8 cellular contexts compared by ENCODE assay signal in the genomic region with DNA sequence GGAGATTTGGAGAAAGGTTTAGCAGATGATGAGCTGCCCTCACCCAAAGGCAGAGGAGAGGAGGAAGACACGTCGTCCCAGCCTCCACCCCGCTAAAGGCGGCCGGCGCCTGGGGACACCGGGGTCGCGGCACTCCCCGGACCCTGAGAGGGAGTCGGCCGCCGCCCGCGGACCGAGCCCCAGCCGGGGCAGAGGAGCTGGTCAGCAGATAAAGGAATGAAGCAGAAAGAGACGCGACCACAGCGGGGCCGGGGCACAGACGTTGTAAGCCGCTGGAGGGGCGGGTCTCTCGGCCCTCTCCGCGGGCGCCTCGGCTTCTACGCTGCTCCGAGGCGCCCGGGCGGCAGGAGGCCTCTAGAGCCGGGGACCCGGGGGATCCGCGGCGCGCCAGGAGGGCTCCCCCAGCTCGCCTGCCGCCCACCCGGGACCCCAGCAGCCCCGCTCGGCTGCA. TPM values are rescaled to one million over a fixed set of nuclear protein-coding genes. Genes with fewer than 3 reads are reported as not detected.
DNase-seq lines count a peak whose midpoint lies in the region; ATAC-seq and TF ChIP-seq lines count a peak whose summit lies in the region.

No MANE protein-coding gene starts in this region.

- H3K4me3 ChIP-seq in GM23248 = peak overlapping the region; percentile 91
- peak overlapping the region; percentile 45 to 92 (median 86) for H3K4me3 ChIP-seq in thyroid gland (replicated peaks in 1 of 3)

- peak overlapping the region; percentile 97 for H3K27ac Mint-ChIP-seq in activated CD8-positive, alpha-beta memory T cell treated with anti-CD3 and anti-CD28 coated beads, Interleukin-2, amount 10 ng/mL, durations not matched to agents 7 days and 5 days
- H3K27ac Mint-ChIP-seq in naive thymus-derived CD8-positive, alpha-beta T cell = peak overlapping the region; percentile 83 to 99 (median 97)

- no peaks in the 10 kb centered on the region for H3K9me3 Mint-ChIP-seq in activated CD8-positive, alpha-beta memory T cell treated with anti-CD3 and anti-CD28 coated beads, Interleukin-2, amount 10 ng/mL, durations not matched to agents 7 days and 5 days (ENCODE audit: low read depth)
- no peaks in the 10 kb centered on the region for H3K9me3 Mint-ChIP-seq in naive thymus-derived CD8-positive, alpha-beta T cell

- H3K4me1 ChIP-seq in GM23248 (ENCODE audit: insufficient read depth) = peaks cover 8% of the 10 kb centered on the region; the same call in 1 of the 2 replicates
- H3K4me1 ChIP-seq in thyroid gland = peaks cover 14 to 15% of the 10 kb centered on the region in 2 donors

- no peaks in the 10 kb centered on the region for H3K9me2 ChIP-seq in GM23248 (ENCODE audit: insufficient read depth)

- H3K36me3 ChIP-seq in GM23248 (ENCODE audit: low read depth) = no peaks in the 10 kb centered on the region
- H3K36me3 ChIP-seq in thyroid gland = no peaks in the 10 kb centered on the region

- H3K36me3 Mint-ChIP-seq in activated CD8-positive, alpha-beta memory T cell treated with anti-CD3 and anti-CD28 coated beads, Interleukin-2, amount 10 ng/mL, durations not matched to agents 7 days and 5 days = no peaks in the 10 kb centered on the region
- H3K36me3 Mint-ChIP-seq in naive thymus-derived CD8-positive, alpha-beta T cell = no peaks in the 10 kb centered on the region

- in situ Hi-C loops in GM23248 (cut with MboI) = no loop called here

- H3K27me3 ChIP-seq in GM23248 (replicated peaks; ENCODE audit: insufficient read depth) (no peaks in the 10 kb centered on the region), thyroid gland (no peaks in the 10 kb centered on the region)

- H3F3A ChIP-seq in GM23248 (ENCODE audit: insufficient read depth) = no peaks in the 10 kb centered on the region

- H3K27me3 Mint-ChIP-seq in activated CD8-positive, alpha-beta memory T cell treated with anti-CD3 and anti-CD28 coated beads, Interleukin-2, amount 10 ng/mL, durations not matched to agents 7 days and 5 days = peaks cover 7% of the 10 kb centered on the region
- H3K27me3 Mint-ChIP-seq in naive thymus-derived CD8-positive, alpha-beta T cell = peaks cover 0 to 2% (median 0%) of the 10 kb centered on the region in 5 donors

- H3K4me3 Mint-ChIP-seq in activated CD8-positive, alpha-beta memory T cell treated with anti-CD3 and anti-CD28 coated beads, Interleukin-2, amount 10 ng/mL, durations not matched to agents 7 days and 5 days = peak overlapping the region; percentile 97
- H3K4me3 Mint-ChIP-seq in naive thymus-derived CD8-positive, alpha-beta T cell = peak overlapping the region; percentile 91 to 99 (median 94)

- ATAC-seq in activated CD8-positive, alpha-beta memory T cell treated with anti-CD3 and anti-CD28 coated beads, Interleukin-2, amount 10 ng/mL, durations not matched to agents 7 days and 5 days = peak; percentile 69
- ATAC-seq in naive thymus-derived CD8-positive, alpha-beta T cell = peak; percentile 42 to 51

- H3K9me3 ChIP-seq in GM23248 (ENCODE audit: low read depth) = no peaks in the 10 kb centered on the region
- no peaks in the 10 kb centered on the region for H3K9me3 ChIP-seq in thyroid gland

- peak overlapping the region; percentile 93 for H3K4me2 ChIP-seq in GM23248 (ENCODE audit: unreplicated experiment)

- POLR2A ChIA-PET in naive thymus-derived CD8-positive, alpha-beta T cell (lab: Charles Lee) = interaction anchor here (0.5 to 2.5 kb wide), 23 partner anchors 9 to 712 kb away, joined by 3 to 40 read pairs (median 6); partner anchors contain the start of genes DAPK2 and PPIB

- peaks cover 44% of the 10 kb centered on the region for H3K4me1 Mint-ChIP-seq in activated CD8-positive, alpha-beta memory T cell treated with anti-CD3 and anti-CD28 coated beads, Interleukin-2, amount 10 ng/mL, durations not matched to agents 7 days and 5 days
- peaks cover 30 to 62% (median 53%) of the 10 kb centered on the region in 4 donors for H3K4me1 Mint-ChIP-seq in naive thymus-derived CD8-positive, alpha-beta T cell

- peaks cover 49% of the 10 kb centered on the region for H3K79me2 ChIP-seq in GM23248 (ENCODE audit: insufficient read depth)

- intact Hi-C loops in thyroid gland (cut with DNase I) = no loop called here

- H3K27ac ChIP-seq in GM23248 = peak overlapping the region; percentile 68
- H3K27ac ChIP-seq in thyroid gland = peak overlapping the region; percentile 93 to 97 (median 94)

- CTCF ChIA-PET in activated CD8-positive, alpha-beta memory T cell treated with anti-CD3 and anti-CD28 coated beads, Interleukin-2, amount 10 ng/mL, durations not matched to agents 7 days and 5 days (lab: Charles Lee) = interaction anchor here (0.7 to 1.9 kb wide), 11 partner anchors 12 to 235 kb away, joined by 3 to 11 read pairs (median 6); partner anchors contain the start of gene DAPK2

- WGBS in GM23248 (ENCODE audit: low coverage in 1 of 2, low lambda C conversion rate in 2 of 2, missing lambda C conversion rate in 2 of 2), 2 experiments = 0 to 2% methylated on average over 26 to 33 of the region's 45 CpGs
- 0 to 1% methylated on average over 17 to 26 of the region's 45 CpGs for WGBS in thyroid gland, 2 donors

- no peak for TF ChIP-seq CTCF in thyroid gland (IDR thresholded peaks at IDR 0.05)

- H4K20me1 ChIP-seq in GM23248 (ENCODE audit: insufficient read depth) = peaks cover 4% of the 10 kb centered on the region; the same call in 1 of the 2 replicates

- H2AFZ ChIP-seq in GM23248 = peak overlapping the region; percentile 96

- DNase-seq in ELF-1 (ENCODE audit: low read depth, low spot score) = peak; percentile 58
- peak; percentile 83 for DNase-seq in GM23248
- DNase-seq in LoVo (ENCODE audit: low spot score) = peak; percentile 37
- DNase-seq in activated CD8-positive, alpha-beta memory T cell treated with anti-CD3 and anti-CD28 coated beads, Interleukin-2, amount 10 ng/mL, durations not matched to agents 7 days and 5 days = peak; percentile 61
- peak; percentile 73 to 77 for DNase-seq in erythroblast (lab: John Stamatoyannopoulos, UW)
- peak in 7 of 10 donors; percentile 6 to 61 (median 36) for DNase-seq in naive thymus-derived CD8-positive, alpha-beta T cell
- DNase-seq in thyroid gland = peak; percentile 42
- no peak for DNase-seq in NCI-H187 treated with DMSO at 0.1 percent for 48 hours (lab: John Stamatoyannopoulos, UW)

- TF ChIP-seq POLR2A in erythroblast (IDR thresholded peaks at IDR 0.05; ENCODE audit: low read length) = no peak
- no peak for TF ChIP-seq POLR2A in thyroid gland (IDR thresholded peaks at IDR 0.05)

- H3K9ac ChIP-seq in GM23248 = peak overlapping the region; percentile 89

RNA-seq across cellular contexts. Expression of gene HERC1, which starts 0.5 kb away (rescaled TPM):
- 49.4 and 64.0 TPM in 2 replicates for total RNA-seq in GM23248 (2014; rRNA removed; shearing (Covaris generic))
- 12.5 and 14.5 TPM in 2 replicates for polyA plus RNA-seq in GM23248 (2016; fragmentation: Nextera tagmentation; extraction: Ambion mirVana)
- total RNA-seq in activated CD8-positive, alpha-beta memory T cell treated with anti-CD3 and anti-CD28 coated beads, Interleukin-2, amount 10 ng/mL, durations not matched to agents 7 days and 5 days = 100 to 1,000 TPM in 1 of 2 experiments, 10 to 100 TPM in 1; 84.4 to 105 TPM
- total RNA-seq in naive thymus-derived CD8-positive, alpha-beta T cell = 100 to 1,000 TPM; 147 to 162 TPM
- 10 to 100 TPM; 23.1 to 41.0 (median 38.9) TPM for polyA plus RNA-seq in naive thymus-derived CD8-positive, alpha-beta T cell
- total RNA-seq in thyroid gland = 100 to 1,000 TPM; 126 to 182 (median 147) TPM
